ENCODE assay signal across 28 cellular contexts in the genomic region with DNA sequence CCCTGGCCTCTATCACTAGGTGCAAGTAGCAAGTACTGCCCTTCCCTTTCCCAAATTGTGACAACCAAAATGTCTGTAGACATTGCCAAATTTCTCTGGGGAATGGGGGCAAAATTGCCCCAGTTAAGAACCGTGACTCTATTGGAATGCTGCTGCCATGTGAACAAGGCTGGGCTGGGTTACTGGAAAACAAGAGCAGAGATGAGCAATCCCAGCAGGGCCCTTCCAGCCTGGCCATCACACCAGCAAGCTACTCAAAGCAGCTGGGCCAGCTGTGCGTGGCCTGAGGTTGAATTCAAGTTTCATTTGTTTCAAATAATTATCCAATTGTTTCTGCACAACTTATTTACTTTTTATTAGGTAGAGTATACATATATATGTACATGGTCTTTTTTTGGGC.
"Had no signal": no experiment of that assay in that cellular context is flagged by ENCODE, and none has a peak within 500 bp of the region (broad histone marks: within the 10 kb centered on the region; RNA-seq: fewer than 3 reads in every experiment).

No MANE protein-coding gene starts in this region.

- H3K4me3 Mint-ChIP-seq: effector memory CD8-positive, alpha-beta T cell; naive thymus-derived CD4-positive, alpha-beta T cell; nephron; stimulated activated effector memory CD8-positive, alpha-beta T cell treated with anti-CD3 and anti-CD28 coated beads, Interleukin-12 subunit alpha, Interleukin-12 subunit beta, amount 100 ng/mL, for 72 hours; type B pancreatic cell had no signal

- H3K27ac ChIP-seq: coronary artery, epithelial cell of prostate, gastroesophageal sphincter, heart left ventricle, hepatocyte, left lung, prostate gland, right atrium auricular region, stomach, thyroid gland had no signal

- H3K4me1 Mint-ChIP-seq: naive thymus-derived CD4-positive, alpha-beta T cell; stimulated activated effector memory CD8-positive, alpha-beta T cell treated with anti-CD3 and anti-CD28 coated beads, Interleukin-12 subunit alpha, Interleukin-12 subunit beta, amount 100 ng/mL, for 72 hours had no signal

- H3K27me3 Mint-ChIP-seq: effector memory CD8-positive, alpha-beta T cell; naive thymus-derived CD4-positive, alpha-beta T cell; type B pancreatic cell had no signal

- H2AFZ ChIP-seq: hepatocyte had no signal

- H3K4me1 ChIP-seq: gastroesophageal sphincter, heart left ventricle, left lung, prostate gland, right atrium auricular region, stomach, thyroid gland had no signal

- H3K36me3 ChIP-seq: gastroesophageal sphincter, heart left ventricle, left lung, prostate gland, right atrium auricular region, stomach, thyroid gland had no signal

- H3K9me3 ChIP-seq: left lung, prostate gland, thyroid gland had no signal

- H3K27ac Mint-ChIP-seq: effector memory CD8-positive, alpha-beta T cell; naive thymus-derived CD4-positive, alpha-beta T cell; nephron; stimulated activated effector memory CD8-positive, alpha-beta T cell treated with anti-CD3 and anti-CD28 coated beads, Interleukin-12 subunit alpha, Interleukin-12 subunit beta, amount 100 ng/mL, for 72 hours; type B pancreatic cell had no signal

- DNase-seq: dermis blood vessel endothelial cell; effector memory CD8-positive, alpha-beta T cell; foreskin fibroblast; heart left ventricle; left cardiac atrium; left lung; mesenchymal stem cell; midbrain; naive thymus-derived CD4-positive, alpha-beta T cell; nucleus accumbens; stimulated activated CD4-positive, alpha-beta T cell treated with anti-CD3 and anti-CD28 coated beads, Interleukin-12 subunit alpha, Interleukin-12 subunit beta, amount 100 ng/mL, for 4 hours; stimulated activated CD4-positive, alpha-beta T cell treated with anti-CD3 and anti-CD28 coated beads, Interleukin-1b, Interleukin-23, amount 100 ng/mL, for 48 hours; stimulated activated CD4-positive, alpha-beta T cell treated with anti-CD3 and anti-CD28 coated beads, Interleukin-4, amount 100 ng/mL, for 1 hour; stimulated activated naive CD4-positive, alpha-beta T cell treated with Interleukin-2 at 50 U/mL for 16 hours; stomach; thyroid gland had no signal

- H3K4me2 ChIP-seq: hepatocyte, smooth muscle cell had no signal

- H3K27me3 ChIP-seq: heart left ventricle, hepatocyte, left lung, right atrium auricular region, stomach, thyroid gland had no signal

- H3K4me3 ChIP-seq: coronary artery, gastroesophageal sphincter, heart left ventricle, hepatocyte, left lung, prostate gland, right atrium auricular region, smooth muscle cell, stomach, thyroid gland had no signal

- H3K79me2 ChIP-seq: hepatocyte had no signal

- H3K36me3 Mint-ChIP-seq: naive thymus-derived CD4-positive, alpha-beta T cell; stimulated activated effector memory CD8-positive, alpha-beta T cell treated with anti-CD3 and anti-CD28 coated beads, Interleukin-12 subunit alpha, Interleukin-12 subunit beta, amount 100 ng/mL, for 72 hours; type B pancreatic cell had no signal

- ATAC-seq: effector memory CD8-positive, alpha-beta T cell; esophagus mucosa; gastroesophageal sphincter; heart left ventricle; left cardiac atrium; left lung; naive thymus-derived CD4-positive, alpha-beta T cell; sciatic nerve; stimulated activated effector memory CD8-positive, alpha-beta T cell treated with anti-CD3 and anti-CD28 coated beads, Interleukin-12 subunit alpha, Interleukin-12 subunit beta, amount 100 ng/mL, for 72 hours had no signal

- H3K9me3 Mint-ChIP-seq: nephron, type B pancreatic cell had no signal
